18 cellular contexts compared by ENCODE assay signal in genomic region chr4:38684951-38685350, GRCh38. TPM values are rescaled to one million over a fixed set of nuclear protein-coding genes. Genes with fewer than 3 reads are reported as not detected.
A peak's percentile ranks its signal among the peaks of the same experiment; 100 is the strongest.
DNase-seq lines count a peak whose midpoint lies in the region; ATAC-seq, FAIRE-seq and TF ChIP-seq lines count a peak whose summit lies in the region.
"Had no signal": no experiment of that assay in that cellular context is flagged by ENCODE, and none has a peak within 500 bp of the region (broad histone marks: within the 10 kb centered on the region; RNA-seq: fewer than 3 reads in every experiment).

No MANE protein-coding gene starts in this region.

- WGBS in IMR-90 (ENCODE audit: extremely low coverage in 2 of 2, insufficient read length in 1 of 2), 2 experiments, result 92% methylated on average over 4 of the region's 5 CpGs; no CpG with 5 or more reads in 1 of the 2 experiments
- 83% methylated on average over 5 of the region's 5 CpGs for WGBS in K562 (ENCODE audit: insufficient coverage, low coverage, missing lambda C conversion rate)

- intact Hi-C loops in IMR-90 (cut with micrococcal nuclease) (no loop called here), K562 (cut with micrococcal nuclease) (no loop called here)

- H4K8ac ChIP-seq in IMR-90 (ENCODE audit: low read depth in 2 of 2, low read length in 2 of 2), result no peak overlapping the region

- H3K4me3 ChIP-seq in IMR-90 (ENCODE audit: insufficient read depth, low read depth, low read length) (no peak overlapping the region), K562 (no peak overlapping the region), keratinocyte (ENCODE audit: control insufficient read depth in 2 of 3, extremely low read depth in 1 of 3, insufficient read depth in 2 of 3, low read depth in 1 of 3, low read length in 3 of 3) (no peak overlapping the region), MM.1S (ENCODE audit: low read length) (no peak overlapping the region)
- H3K4me3 ChIP-seq: testis had no signal

- H2BK120ac ChIP-seq in IMR-90 (ENCODE audit: low read depth, low read length), result no peak overlapping the region

- no peak for TF ChIP-seq POLR2A in IMR-90 (IDR thresholded peaks at IDR 0.05; ENCODE audit: low read depth, low read length)
- no peak for TF ChIP-seq POLR2A in K562 (conservative IDR thresholded peaks at IDR 0.05)

- POLR2A ChIA-PET in IMR-90 (lab: Charles Lee; ENCODE audit: unreplicated experiment), result no interaction called here
- POLR2A ChIA-PET in K562 (lab: Yijun Ruan, JAX), result interaction anchor here (0.6 to 1.0 kb wide), 2 partner anchors 10 to 219 kb away, joined by 3 read pairs; no protein-coding TSS in a partner anchor

- in situ Hi-C loops in IMR-90 (cut with MboI; ENCODE audit: low sequenced_read_pairs) (no loop called here), K562 (cut with MboI) (no loop called here)

- H3K36me3 Mint-ChIP-seq in stimulated activated effector memory CD8-positive, alpha-beta T cell treated with anti-CD3 and anti-CD28 coated beads, Interleukin-12 subunit alpha, Interleukin-12 subunit beta, amount 100 ng/mL, for 72 hours, result peaks cover 75% of the 10 kb centered on the region

- FAIRE-seq in K562 (lab: Jason Lieb, UNC) (peak; percentile 40), keratinocyte (lab: Jason Lieb, UNC) (peak; percentile 36)

- ATAC-seq in IMR-90 (ENCODE audit: low read depth) (no peak), K562 (peak; percentile 22; the same call in 2 of the 3 replicates)
- ATAC-seq in stimulated activated effector memory CD8-positive, alpha-beta T cell treated with anti-CD3 and anti-CD28 coated beads, Interleukin-12 subunit alpha, Interleukin-12 subunit beta, amount 100 ng/mL, for 72 hours, result no peak
- ATAC-seq: HCT116 had no signal

- TF ChIP-seq RAD21 in IMR-90 (IDR thresholded peaks at IDR 0.05; ENCODE audit: low read length) (no peak), K562 (CRISPR knock-in tag; conservative IDR thresholded peaks at IDR 0.05 in 1 of 2, IDR thresholded peaks at IDR 0.05 in 1 of 2) (no peak)

- DNase-seq in IMR-90 (no peak), K562 (ENCODE audit: extremely low read depth in 1 of 4, low spot score in 3 of 4) (no peak), keratinocyte (ENCODE audit: low read depth, low spot score) (no peak), COR-L47 (lab: John Stamatoyannopoulos, UW) (no peak), MM.1S (no peak), iPS-NIHi11 (ENCODE audit: low spot score) (no peak)
- DNase-seq in stimulated activated effector memory CD8-positive, alpha-beta T cell treated with anti-CD3 and anti-CD28 coated beads, Interleukin-12 subunit alpha, Interleukin-12 subunit beta, amount 100 ng/mL, for 72 hours (ENCODE audit: low spot score in 2 of 2), result peak in 1 of 2 donors; percentile 48
- DNase-seq: activated CD4-positive, alpha-beta T cell treated with anti-CD3 and anti-CD28 coated beads for 1 hour; activated naive CD4-positive, alpha-beta T cell; BE2C; brain microvascular endothelial cell; effector CD4-positive, alpha-beta T cell; naive B cell; NCI-H187 treated with DMSO at 0.1 percent for 48 hours; NCI-H510A treated with DMSO at 0.1 percent for 48 hours; T-helper 9 cell; testis had no signal

- no peak overlapping the region for H2AK5ac ChIP-seq in IMR-90 (ENCODE audit: low read depth, low read length)

- H2BK5ac ChIP-seq in IMR-90 (ENCODE audit: low read depth, low read length, poor library complexity, severe bottlenecking), result no peak overlapping the region

- no peak overlapping the region for H3K56ac ChIP-seq in IMR-90 (ENCODE audit: extremely low read depth, insufficient read depth, low read length)

- no peak for TF ChIP-seq CTCF in IMR-90 (conservative IDR thresholded peaks at IDR 0.05; ENCODE audit: low read depth, low read length)
- TF ChIP-seq CTCF in K562 (IDR thresholded peaks at IDR 0.05 in 2 of 3, conservative IDR thresholded peaks at IDR 0.05 in 1 of 3; ENCODE audit: insufficient read depth in 2 of 3, low read depth in 1 of 3, low read length in 3 of 3), result no peak
- no peak for TF ChIP-seq CTCF in keratinocyte (optimal IDR thresholded peaks at IDR 0.05 in 1 of 3, IDR thresholded peaks at IDR 0.05 in 1 of 3, conservative IDR thresholded peaks at IDR 0.05 in 1 of 3; ENCODE audit: extremely low read depth in 1 of 3, insufficient read depth in 2 of 3, low read length in 3 of 3)
- TF ChIP-seq CTCF in MM.1S (IDR thresholded peaks at IDR 0.05; ENCODE audit: low read length), result no peak

- H3K4ac ChIP-seq in IMR-90 (ENCODE audit: low read depth, low read length), result no peak overlapping the region

- H3K27ac Mint-ChIP-seq in stimulated activated effector memory CD8-positive, alpha-beta T cell treated with anti-CD3 and anti-CD28 coated beads, Interleukin-12 subunit alpha, Interleukin-12 subunit beta, amount 100 ng/mL, for 72 hours, result no peak overlapping the region

- H3K27me3 ChIP-seq in IMR-90 (ENCODE audit: control insufficient read depth, insufficient read depth, low read length) (no peaks in the 10 kb centered on the region), K562 (ENCODE audit: control insufficient read depth in 2 of 2, insufficient read depth in 2 of 2, low read length in 2 of 2) (no peaks in the 10 kb centered on the region), keratinocyte (ENCODE audit: control insufficient read depth, extremely low read depth, insufficient read depth, low read length) (no peaks in the 10 kb centered on the region), MM.1S (replicated peaks; ENCODE audit: insufficient read depth, low read length) (no peaks in the 10 kb centered on the region)
- H3K27me3 ChIP-seq: BE2C, brain microvascular endothelial cell, testis had no signal

- H4K5ac ChIP-seq in IMR-90 (ENCODE audit: low read depth, low read length), result no peak overlapping the region

- TF ChIP-seq EP300 in K562 (IDR thresholded peaks at IDR 0.05; ENCODE audit: low read length), result no peak

- H2BK20ac ChIP-seq in IMR-90 (ENCODE audit: low read depth, low read length), result no peak overlapping the region

- H3K14ac ChIP-seq in IMR-90 (replicated peaks; ENCODE audit: low read depth, low read length), result no peak overlapping the region

- H2AK9ac ChIP-seq in IMR-90 (replicated peaks; ENCODE audit: low read depth, low read length, poor library complexity), result no peak overlapping the region

- H3K4me3 Mint-ChIP-seq in stimulated activated effector memory CD8-positive, alpha-beta T cell treated with anti-CD3 and anti-CD28 coated beads, Interleukin-12 subunit alpha, Interleukin-12 subunit beta, amount 100 ng/mL, for 72 hours, result peak overlapping the region; percentile 4
- H3K4me3 Mint-ChIP-seq: naive B cell had no signal

- H3K36me3 ChIP-seq in IMR-90 (ENCODE audit: control insufficient read depth, insufficient read depth, low read length) (peaks cover 36% of the 10 kb centered on the region), K562 (ENCODE audit: control insufficient read depth, insufficient read depth, low read length) (peaks cover 93% of the 10 kb centered on the region), keratinocyte (ENCODE audit: control insufficient read depth in 2 of 2, extremely low read depth in 1 of 2, insufficient read depth in 2 of 2, low read length in 2 of 2) (peaks cover 24 to 45% of the 10 kb centered on the region in 2 experiments), MM.1S (replicated peaks; ENCODE audit: insufficient read depth, low read length) (peaks cover 16% of the 10 kb centered on the region)

- H3K4me1 ChIP-seq in IMR-90 (ENCODE audit: control insufficient read depth, insufficient read depth, low read length) (peaks cover 8% of the 10 kb centered on the region), K562 (replicated peaks in 1 of 2; ENCODE audit: control insufficient read depth in 2 of 2, insufficient read depth in 2 of 2, low read length in 2 of 2) (peaks cover 0 to 3% of the 10 kb centered on the region in 2 experiments; a peak in 2 of 5 replicates), keratinocyte (ENCODE audit: control insufficient read depth, extremely low read depth, insufficient read depth, low read length) (peaks cover 25% of the 10 kb centered on the region), MM.1S (ENCODE audit: low read length) (0 out of 2 replicates have a peak, but pooled peaks cover 4% of the 10 kb centered on the region)

- H3K9me1 ChIP-seq in IMR-90 (ENCODE audit: insufficient read depth, low read length) (peaks cover 24% of the 10 kb centered on the region), K562 (ENCODE audit: control insufficient read depth, insufficient read depth, low read length) (peaks cover 4% of the 10 kb centered on the region), keratinocyte (ENCODE audit: control insufficient read depth, extremely low read depth, insufficient read depth, low read length) (no peaks in the 10 kb centered on the region)

- no peak overlapping the region for H3K4me2 ChIP-seq in IMR-90 (ENCODE audit: low read depth, low read length)
- no peak overlapping the region for H3K4me2 ChIP-seq in K562 (ENCODE audit: insufficient read depth, low read length)
- peak overlapping the region; percentile 14 for H3K4me2 ChIP-seq in keratinocyte (ENCODE audit: control insufficient read depth, extremely low read depth, insufficient read depth, low read depth, low read length)
- H3K4me2 ChIP-seq in MM.1S (ENCODE audit: low read depth, low read length), result no peak overlapping the region

- no peaks in the 10 kb centered on the region for H3K9me2 ChIP-seq in MM.1S (replicated peaks; ENCODE audit: insufficient read depth, low read length)

- H3K27ac ChIP-seq in IMR-90 (ENCODE audit: insufficient read depth, low read length), result no peak overlapping the region
- H3K27ac ChIP-seq in K562 (ENCODE audit: extremely low read depth, low read depth, low read length), result no peak overlapping the region
- H3K27ac ChIP-seq in keratinocyte (ENCODE audit: control insufficient read depth, insufficient read depth, low read length), result peak overlapping the region; percentile 3
- no peak overlapping the region for H3K27ac ChIP-seq in MM.1S (ENCODE audit: low read length)
- H3K27ac ChIP-seq: brain microvascular endothelial cell had no signal

- H3K9me3 Mint-ChIP-seq in stimulated activated effector memory CD8-positive, alpha-beta T cell treated with anti-CD3 and anti-CD28 coated beads, Interleukin-12 subunit alpha, Interleukin-12 subunit beta, amount 100 ng/mL, for 72 hours, result no peaks in the 10 kb centered on the region

- H3K9me3 ChIP-seq in IMR-90 (ENCODE audit: control insufficient read depth, insufficient read depth, low read length) (no peaks in the 10 kb centered on the region), K562 (replicated peaks; ENCODE audit: control insufficient read depth, insufficient read depth, low read depth, low read length) (no peaks in the 10 kb centered on the region), keratinocyte (ENCODE audit: control insufficient read depth, low read depth, low read length) (no peaks in the 10 kb centered on the region), MM.1S (replicated peaks; ENCODE audit: insufficient read depth, low read length) (no peaks in the 10 kb centered on the region)
- H3K9me3 ChIP-seq: BE2C, testis had no signal

- H3K18ac ChIP-seq in IMR-90 (ENCODE audit: low read depth, low read length), result no peak overlapping the region

- H3K79me1 ChIP-seq in IMR-90 (ENCODE audit: low read depth in 1 of 2, low read length in 2 of 2), result peaks cover 43 to 72% of the 10 kb centered on the region in 2 experiments

- CTCF ChIA-PET in IMR-90 (lab: Yijun Ruan, JAX), result no interaction called here
- CTCF ChIA-PET in K562 (lab: Yijun Ruan, JAX; ENCODE audit: low intra/inter-chr PET ratio), result no interaction called here

- H3K79me2 ChIP-seq in K562 (ENCODE audit: control insufficient read depth, insufficient read depth, low read length) (peaks cover 82% of the 10 kb centered on the region), keratinocyte (ENCODE audit: control insufficient read depth, insufficient read depth, low read length) (peaks cover 84% of the 10 kb centered on the region), MM.1S (ENCODE audit: low read length) (peaks cover 90% of the 10 kb centered on the region)

- H3K23ac ChIP-seq in IMR-90 (ENCODE audit: low read depth, low read length), result peak overlapping the region; percentile 24; the same call in 1 of the 2 replicates

- BruUV-seq in IMR-90 (replicated peaks; lab: Mats Ljungman, UMichigan) (no TSS peak), K562 (replicated peaks; lab: Mats Ljungman, UMichigan) (no TSS peak)

- no peak overlapping the region for H2AFZ ChIP-seq in IMR-90 (replicated peaks; ENCODE audit: low read length, poor library complexity)
- H2AFZ ChIP-seq in K562 (ENCODE audit: low read depth, low read length), result no peak overlapping the region
- H2AFZ ChIP-seq in keratinocyte (ENCODE audit: control insufficient read depth, low read length), result no peak overlapping the region
- H2AFZ ChIP-seq in MM.1S (ENCODE audit: low read length), result no peak overlapping the region

- peaks cover 59% of the 10 kb centered on the region for H4K20me1 ChIP-seq in IMR-90 (ENCODE audit: insufficient read depth, low read length)
- peaks cover 10% of the 10 kb centered on the region; the same call in 1 of the 2 replicates for H4K20me1 ChIP-seq in K562 (replicated peaks; ENCODE audit: control insufficient read depth, insufficient read depth, low read length)
- peaks cover 31% of the 10 kb centered on the region for H4K20me1 ChIP-seq in keratinocyte (ENCODE audit: control insufficient read depth, extremely low read depth, insufficient read depth, low read length)
- peaks cover 3% of the 10 kb centered on the region; the same call in 1 of the 2 replicates for H4K20me1 ChIP-seq in MM.1S (ENCODE audit: insufficient read depth, low read length)

- H3K9ac ChIP-seq in IMR-90 (ENCODE audit: low read depth, low read length), result no peak overlapping the region
- no peak overlapping the region for H3K9ac ChIP-seq in K562 (ENCODE audit: insufficient read depth in 1 of 2, low read depth in 2 of 2, low read length in 2 of 2)
- no peak overlapping the region for H3K9ac ChIP-seq in keratinocyte (ENCODE audit: control insufficient read depth, extremely low read depth, insufficient read depth, low read length)
- no peak overlapping the region for H3K9ac ChIP-seq in MM.1S (ENCODE audit: low read length)

- dilution Hi-C loops in IMR-90 (cut with HindIII; ENCODE audit: low sequenced_read_pairs, unreplicated experiment), result no loop called here
- dilution Hi-C loops in keratinocyte (cut with MboI; ENCODE audit: extremely low pct_ligation_motif_present, low sequenced_read_pairs), result no loop called here

- 0 out of 2 replicates have a peak, but pooled peaks cover 3% of the 10 kb centered on the region for H3F3A ChIP-seq in MM.1S (ENCODE audit: insufficient read depth, low read length)

- no peak overlapping the region for H2BK15ac ChIP-seq in IMR-90 (ENCODE audit: low read depth, low read length)

- no peak overlapping the region for H4K91ac ChIP-seq in IMR-90 (ENCODE audit: insufficient read depth, low read depth, low read length)

- peaks cover 56% of the 10 kb centered on the region for H3K4me1 Mint-ChIP-seq in stimulated activated effector memory CD8-positive, alpha-beta T cell treated with anti-CD3 and anti-CD28 coated beads, Interleukin-12 subunit alpha, Interleukin-12 subunit beta, amount 100 ng/mL, for 72 hours

RNA-seq across cellular contexts. Expression of gene KLF3, which starts 21.0 kb away (rescaled TPM):
- total RNA-seq in IMR-90 (2012; rRNA removed) (8.2 and 9.4 TPM in 2 replicates), K562 (2014; rRNA removed) (17.3 and 18.7 TPM in 2 replicates), K562 (2014; rRNA removed; fragmentation: Illumina TruSeq; extraction: Trizol) (21.7 and 24.7 TPM in 2 replicates), K562 (2015; rRNA removed; fragmentation: Illumina TruSeq; extraction: Trizol) (16.4 and 16.5 TPM in 2 replicates), K562 (2021) (42.0 and 47.2 TPM in 2 replicates)
- polyA plus RNA-seq in IMR-90 (2012; rRNA removed) (11.6 and 12.6 TPM in 2 replicates), K562 (2011; rRNA removed) (19.5 and 20.3 TPM in 2 replicates), K562 (2014; fragmentation: Illumina TruSeq; extraction: Trizol) (34.7 and 35.4 TPM in 2 replicates), K562 (2014; fragmentation: Nextera tagmentation; extraction: Ambion mirVana) (10 to 100 TPM in 1 of 2 experiments, 1 to 10 TPM in 1; 9.9 to 16.8 TPM), K562 (2014; rRNA removed) (18.1 and 20.2 TPM in 2 replicates), keratinocyte (22.2 to 39.9 TPM (median 25.5 TPM) in 3 replicates)
- 5.3 and 7.2 TPM in 2 replicates for polyA plus RNA-seq in IMR-90 (2012; cell fraction: cytosol; rRNA removed)
- polyA plus RNA-seq in IMR-90 (2012; cell fraction: nucleus; rRNA removed; ENCODE audit: low replicate concordance), result 8.7 and 26.7 TPM in 2 replicates
- total RNA-seq in K562 (2011; cell fraction: chromatin; rRNA removed; ENCODE audit: low replicate concordance), result 43.5 and 71.2 TPM in 2 replicates
- total RNA-seq in K562 (2011; cell fraction: nucleolus; rRNA removed), result 24.8 and 33.7 TPM in 2 replicates
- 60.1 and 82.7 TPM in 2 replicates for total RNA-seq in K562 (2011; cell fraction: nucleoplasm; rRNA removed)
- 13.0 and 14.9 TPM in 2 replicates for polyA plus RNA-seq in K562 (2011; cell fraction: cytosol; rRNA removed)
- polyA plus RNA-seq in K562 (2011; cell fraction: nucleus; rRNA removed), result 28.1 and 33.0 TPM in 2 replicates
- 19.1 and 20.1 TPM in 2 replicates for polyA plus RNA-seq in K562 (2012)
- polyA minus RNA-seq in K562 (2011; rRNA and poly(A)+ RNA removed), result 45.2 and 57.9 TPM in 2 replicates
- polyA minus RNA-seq in K562 (2011; cell fraction: cytosol; rRNA and poly(A)+ RNA removed), result 19.7 and 24.9 TPM in 2 replicates
- polyA minus RNA-seq in K562 (2011; cell fraction: nucleus; rRNA and poly(A)+ RNA removed), result 53.9 and 76.0 TPM in 2 replicates
- polyA plus RNA-seq in keratinocyte (2011; ENCODE audit: low read depth), result 48.0 TPM
- polyA plus RNA-seq in keratinocyte (2011; cell fraction: cytosol; rRNA removed), result 17.6 and 30.3 TPM in 2 replicates
- 43.3 and 53.0 TPM in 2 replicates for polyA plus RNA-seq in keratinocyte (2011; cell fraction: nucleus; rRNA removed)
- 19.9 and 73.1 TPM in 2 replicates for polyA plus RNA-seq in keratinocyte (2012; ENCODE audit: low replicate concordance)
- polyA minus RNA-seq in keratinocyte, result 21.6 to 85.9 TPM (median 61.8 TPM) in 3 replicates
- 24.0 TPM for polyA minus RNA-seq in keratinocyte (2011; cell fraction: cytosol; rRNA and poly(A)+ RNA removed)
- 65.7 and 106 TPM in 2 replicates for polyA minus RNA-seq in keratinocyte (2011; cell fraction: nucleus; rRNA and poly(A)+ RNA removed)
